ENCODE assay signal across 9 cellular contexts in the genomic region with DNA sequence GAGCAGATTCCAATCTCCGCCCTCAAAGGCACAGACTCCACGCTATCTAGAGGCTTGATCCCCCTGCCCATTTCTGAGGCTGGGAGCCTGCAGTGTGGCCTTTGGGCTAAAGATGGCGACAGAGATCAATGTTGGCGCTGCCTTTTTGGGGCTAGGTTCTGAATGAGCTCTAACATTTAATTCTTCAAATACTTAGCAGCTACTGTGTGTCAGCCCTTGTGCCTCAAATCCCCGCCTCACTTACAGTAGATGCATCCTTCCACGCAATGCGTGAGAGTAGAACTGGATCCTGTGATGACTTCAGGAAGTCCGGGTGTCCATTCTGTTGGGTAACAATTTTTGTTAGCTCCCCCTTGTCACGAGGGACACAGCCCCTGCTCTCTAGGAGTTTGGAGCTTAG. TPM values are rescaled to one million over a fixed set of nuclear protein-coding genes. Genes with fewer than 3 reads are reported as not detected.
DNase-seq lines count a peak whose midpoint lies in the region; ATAC-seq and TF ChIP-seq lines count a peak whose summit lies in the region.
"Had no signal": no experiment of that assay in that cellular context is flagged by ENCODE, and none has a peak within 500 bp of the region (broad histone marks: within the 10 kb centered on the region; RNA-seq: fewer than 3 reads in every experiment).

No MANE protein-coding gene starts in this region.

- no peaks in the 10 kb centered on the region for H3K36me3 Mint-ChIP-seq in neural crest cell (ENCODE audit: low read depth)
- H3K36me3 Mint-ChIP-seq: activated naive CD8-positive, alpha-beta T cell had no signal

- H3K27ac ChIP-seq in esophagus (ENCODE audit: low read depth in 2 of 2, low read length in 1 of 2) (peak overlapping the region; percentile 57 to 79), tibial artery (no peak overlapping the region)

- no peaks in the 10 kb centered on the region for H3K36me3 ChIP-seq in esophagus (ENCODE audit: control insufficient read depth in 2 of 2, insufficient read depth in 2 of 2, low read length in 1 of 2)
- H3K36me3 ChIP-seq in tibial artery = no peaks in the 10 kb centered on the region

- 38 to 45% methylated on average over 9 of the region's 9 CpGs for WGBS in esophagus, 2 donors

- peak; percentile 72 for TF ChIP-seq CTCF in neural crest cell (conservative IDR thresholded peaks at IDR 0.05)
- TF ChIP-seq CTCF in tibial artery (IDR thresholded peaks at IDR 0.05) = no peak

- H3K9me3 Mint-ChIP-seq in neural crest cell = no peaks in the 10 kb centered on the region

- intact Hi-C loops in tibial artery (cut with DNase I; ENCODE audit: low total_unique reads) = no loop called here

- H3K4me3 Mint-ChIP-seq in neural crest cell = no peak overlapping the region
- H3K4me3 Mint-ChIP-seq: activated naive CD8-positive, alpha-beta T cell had no signal

- H3K4me3 ChIP-seq in esophagus (ENCODE audit: low read depth in 1 of 2, low read length in 2 of 2) (no peak overlapping the region), tibial artery (no peak overlapping the region)

- peaks cover 59% of the 10 kb centered on the region for H3K27me3 Mint-ChIP-seq in neural crest cell (ENCODE audit: low read depth)
- H3K27me3 Mint-ChIP-seq: activated naive CD8-positive, alpha-beta T cell had no signal

- H3K27me3 ChIP-seq in esophagus (ENCODE audit: control insufficient read depth in 1 of 2, insufficient read depth in 2 of 2, low read length in 2 of 2) (no peaks in the 10 kb centered on the region), tibial artery (peaks cover 0 to 10% of the 10 kb centered on the region in 2 donors)

- H3K27ac Mint-ChIP-seq in neural crest cell (ENCODE audit: unreplicated experiment) = no peak overlapping the region
- H3K27ac Mint-ChIP-seq: activated naive CD8-positive, alpha-beta T cell had no signal

- no peaks in the 10 kb centered on the region for H3K4me1 Mint-ChIP-seq in neural crest cell

- DNase-seq in NCI-H446 (lab: John Stamatoyannopoulos, UW) (peak; percentile 3 to 10), NCI-H446 treated with DMSO at 0.1 percent for 48 hours (lab: John Stamatoyannopoulos, UW) (no peak), NAMALWA (ENCODE audit: low spot score) (peak; percentile 64), neural crest cell (ENCODE audit: low read depth, low spot score) (peak; percentile 63), tibial artery (no peak)
- peak; percentile 18 to 25 for DNase-seq in activated CD4-positive, alpha-beta T cell treated with anti-CD3 and anti-CD28 coated beads, Interleukin-2, amount 50 U/mL, for 4 hours

- no peaks in the 10 kb centered on the region for H3K9me3 ChIP-seq in esophagus (ENCODE audit: control insufficient read depth in 2 of 2, insufficient read depth in 1 of 2, low read depth in 1 of 2, low read length in 1 of 2)
- no peaks in the 10 kb centered on the region for H3K9me3 ChIP-seq in tibial artery

- H3K4me1 ChIP-seq in esophagus (ENCODE audit: control insufficient read depth in 2 of 2, insufficient read depth in 2 of 2, low read length in 1 of 2) (peaks cover 0 to 5% of the 10 kb centered on the region in 2 donors), tibial artery (no peaks in the 10 kb centered on the region)

- ATAC-seq in GM18498 (IDR thresholded peaks at IDR 0.05; ENCODE audit: unreplicated experiment) = no peak

RNA-seq across cellular contexts. Expression of a gene that starts 12.4 kb away (rescaled TPM):
- under 1 TPM; 0.18 to 0.51 TPM for polyA plus RNA-seq in esophagus
- not detected in 2 replicates for total RNA-seq in neural crest cell

RNA-seq across cellular contexts. Expression of a gene that starts 21.1 kb away (rescaled TPM):
- 10 to 100 TPM; 25.9 to 38.4 TPM for polyA plus RNA-seq in esophagus
- not detected in 2 replicates for total RNA-seq in neural crest cell

RNA-seq across cellular contexts. Expression of a gene that starts 27.5 kb away (rescaled TPM):
- 1 to 10 TPM; 1.5 to 8.8 TPM for polyA plus RNA-seq in esophagus
- total RNA-seq in neural crest cell = not detected in 2 replicates

RNA-seq across cellular contexts. Expression of a gene that starts 47.3 kb away (rescaled TPM):
- polyA plus RNA-seq in esophagus = 1,000 to 10,000 TPM; 1,363 to 2,112 TPM
- not detected in 2 replicates for total RNA-seq in neural crest cell

Comparison
In these comparisons a context has a peak if more than half of its experiments do, and no peak if none do; other contexts are left out.
1. DNase-seq: peak in NCI-H446 (2 of 2), NAMALWA (single experiment), activated CD4-positive, alpha-beta T cell treated with anti-CD3 and anti-CD28 coated beads, Interleukin-2, amount 50 U/mL, for 4 hours (2 of 2) and neural crest cell (single experiment); none in NCI-H446 treated with DMSO at 0.1 percent for 48 hours (single experiment) and tibial artery (0 of 2).
2. H3K27ac ChIP-seq: peak in esophagus (2 of 2); none in tibial artery (0 of 2).